25 cellular contexts compared by ENCODE assay signal in genomic region chr9:98907055-98907454, GRCh38. TPM values are rescaled to one million over a fixed set of nuclear protein-coding genes. Genes with fewer than 3 reads are reported as not detected.
DNase-seq lines count a peak whose midpoint lies in the region; ATAC-seq and TF ChIP-seq lines count a peak whose summit lies in the region.
"Had no signal": no experiment of that assay in that cellular context is flagged by ENCODE, and none has a peak within 500 bp of the region (broad histone marks: within the 10 kb centered on the region; RNA-seq: fewer than 3 reads in every experiment).

No MANE protein-coding gene starts in this region.

- DNase-seq in AG10803 (ENCODE audit: low read depth) (peak; percentile 30), body of pancreas (no peak), hepatocyte (ENCODE audit: low spot score) (no peak), gastrocnemius medialis (no peak), WTC11 (ENCODE audit: low spot score) (no peak)
- no peak for DNase-seq in stimulated activated naive B cell treated with anti-CD40 and anti-IgM and Interleukin-4, amounts not matched to agents 10 μg/mL and 1 μg/mL and 100 μg/mL, for 72 hours
- DNase-seq: ACHN; activated CD4-positive, alpha-beta T cell treated with anti-CD3 and anti-CD28 coated beads for 1 hour; CD4-positive, CD25-positive, alpha-beta regulatory T cell; cortex of kidney; hippocampal formation; MM.1S; naive thymus-derived CD4-positive, alpha-beta T cell; NCI-H1436; stimulated activated CD4-positive, alpha-beta T cell treated with anti-CD3 and anti-CD28 coated beads, Interleukin-2, amount 100 ng/mL, for 48 hours had no signal

- H3K4me1 Mint-ChIP-seq in stimulated activated naive B cell treated with anti-CD40 and anti-IgM and Interleukin-4, amounts not matched to agents 10 μg/mL and 1 μg/mL and 100 μg/mL, for 72 hours: no peaks in the 10 kb centered on the region
- H3K4me1 Mint-ChIP-seq in WTC11: peaks cover 4% of the 10 kb centered on the region
- H3K4me1 Mint-ChIP-seq: CD4-positive, CD25-positive, alpha-beta regulatory T cell; IgD-negative memory B cell; memory B cell; naive thymus-derived CD4-positive, alpha-beta T cell had no signal

- H3K4me3 ChIP-seq in AG10803 (ENCODE audit: low read length) (no peak overlapping the region), body of pancreas (no peak overlapping the region), hepatocyte (no peak overlapping the region), gastrocnemius medialis (no peak overlapping the region)
- H3K4me3 ChIP-seq: skin epidermis had no signal

- WGBS in body of pancreas, 2 donors: 86 to 88% methylated on average over 4 of the region's 4 CpGs
- 85% methylated on average over 4 of the region's 4 CpGs for WGBS in hepatocyte (ENCODE audit: low lambda C conversion rate, missing lambda C conversion rate)

- H3K4me3 Mint-ChIP-seq in stimulated activated naive B cell treated with anti-CD40 and anti-IgM and Interleukin-4, amounts not matched to agents 10 μg/mL and 1 μg/mL and 100 μg/mL, for 72 hours: no peak overlapping the region
- no peak overlapping the region for H3K4me3 Mint-ChIP-seq in WTC11
- H3K4me3 Mint-ChIP-seq: activated T-helper 1 cell treated with anti-CD3 and anti-CD28 coated beads, Interleukin-12 subunit alpha, Interleukin-12 subunit beta, Interleukin-2, Interleukin-4 antibody, amounts not matched to agents 30 ng/mL and 10 ng/mL and 1 ng/mL, durations not matched to agents 14 hours and 24 hours and 36 hours; CD4-positive, CD25-positive, alpha-beta regulatory T cell; IgD-negative memory B cell; memory B cell; naive thymus-derived CD4-positive, alpha-beta T cell; stimulated activated naive CD8-positive, alpha-beta T cell treated with anti-CD3 and anti-CD28 coated beads, Interleukin-15, Interleukin-2, amounts not matched to agents 100 ng/mL and 50 ng/mL, for 24 hours had no signal

- POLR2A ChIA-PET in WTC11 (lab: Charles Lee): no interaction called here

- H3K27ac Mint-ChIP-seq in stimulated activated naive B cell treated with anti-CD40 and anti-IgM and Interleukin-4, amounts not matched to agents 10 μg/mL and 1 μg/mL and 100 μg/mL, for 72 hours: no peak overlapping the region
- H3K27ac Mint-ChIP-seq in WTC11: no peak overlapping the region
- H3K27ac Mint-ChIP-seq: activated naive CD4-positive, alpha-beta T cell treated with anti-CD3 and anti-CD28 coated beads, Interleukin-2, amount 50 U/mL, for 72 hours; activated T-helper 1 cell treated with anti-CD3 and anti-CD28 coated beads, Interleukin-12 subunit alpha, Interleukin-12 subunit beta, Interleukin-2, Interleukin-4 antibody, amounts not matched to agents 30 ng/mL and 10 ng/mL and 1 ng/mL, durations not matched to agents 14 hours and 24 hours and 36 hours; IgD-negative memory B cell; memory B cell; naive thymus-derived CD4-positive, alpha-beta T cell; stimulated activated naive CD8-positive, alpha-beta T cell treated with anti-CD3 and anti-CD28 coated beads, Interleukin-15, Interleukin-2, amounts not matched to agents 100 ng/mL and 50 ng/mL, for 24 hours had no signal

- H4K20me1 ChIP-seq in hepatocyte (ENCODE audit: insufficient read depth, poor library complexity, severe bottlenecking): no peaks in the 10 kb centered on the region

- H2AFZ ChIP-seq in hepatocyte: no peak overlapping the region

- TF ChIP-seq POLR2A in body of pancreas (IDR thresholded peaks at IDR 0.05): no peak
- TF ChIP-seq POLR2A in gastrocnemius medialis (IDR thresholded peaks at IDR 0.05): no peak

- H3K9me3 Mint-ChIP-seq in stimulated activated naive B cell treated with anti-CD40 and anti-IgM and Interleukin-4, amounts not matched to agents 10 μg/mL and 1 μg/mL and 100 μg/mL, for 72 hours: no peaks in the 10 kb centered on the region
- H3K9me3 Mint-ChIP-seq in WTC11: no peaks in the 10 kb centered on the region
- H3K9me3 Mint-ChIP-seq: activated naive CD4-positive, alpha-beta T cell treated with anti-CD3 and anti-CD28 coated beads, Interleukin-2, amount 50 U/mL, for 72 hours; activated T-helper 1 cell treated with anti-CD3 and anti-CD28 coated beads, Interleukin-12 subunit alpha, Interleukin-12 subunit beta, Interleukin-2, Interleukin-4 antibody, amounts not matched to agents 30 ng/mL and 10 ng/mL and 1 ng/mL, durations not matched to agents 14 hours and 24 hours and 36 hours; memory B cell; stimulated activated naive CD8-positive, alpha-beta T cell treated with anti-CD3 and anti-CD28 coated beads, Interleukin-15, Interleukin-2, amounts not matched to agents 100 ng/mL and 50 ng/mL, for 24 hours had no signal

- no peak for TF ChIP-seq CTCF in AG10803 (conservative IDR thresholded peaks at IDR 0.05; ENCODE audit: low read length)
- TF ChIP-seq CTCF in body of pancreas (IDR thresholded peaks at IDR 0.05): no peak
- TF ChIP-seq CTCF in hepatocyte (IDR thresholded peaks at IDR 0.05; ENCODE audit: poor library complexity): no peak
- TF ChIP-seq CTCF in gastrocnemius medialis (IDR thresholded peaks at IDR 0.05 in 4 of 5, conservative IDR thresholded peaks at IDR 0.05 in 1 of 5): no peak
- no peak for TF ChIP-seq CTCF in WTC11 (IDR thresholded peaks at IDR 0.05)

- H3K27me3 ChIP-seq in body of pancreas: no peaks in the 10 kb centered on the region
- no peaks in the 10 kb centered on the region for H3K27me3 ChIP-seq in hepatocyte
- no peaks in the 10 kb centered on the region for H3K27me3 ChIP-seq in gastrocnemius medialis

- CTCF ChIA-PET in WTC11 (lab: Charles Lee): no interaction called here

- H3K36me3 ChIP-seq in body of pancreas (replicated peaks in 1 of 2; ENCODE audit: insufficient read depth in 1 of 2, low read depth in 2 of 2) (no peaks in the 10 kb centered on the region), hepatocyte (replicated peaks; ENCODE audit: insufficient read depth, low read depth) (no peaks in the 10 kb centered on the region), gastrocnemius medialis (no peaks in the 10 kb centered on the region)

- H3K79me2 ChIP-seq in hepatocyte: no peaks in the 10 kb centered on the region

- H3K27ac ChIP-seq in body of pancreas (no peak overlapping the region), hepatocyte (peak overlapping the region; percentile 59), gastrocnemius medialis (peak overlapping the region; percentile 18 to 72 (median 57))
- H3K27ac ChIP-seq: HL-60 had no signal

- H3K4me1 ChIP-seq in body of pancreas (peaks cover 45% of the 10 kb centered on the region), hepatocyte (ENCODE audit: insufficient read depth) (peaks cover 11% of the 10 kb centered on the region), gastrocnemius medialis (peaks cover 0 to 20% of the 10 kb centered on the region in 2 donors)

- H3K9me3 ChIP-seq in body of pancreas (no peaks in the 10 kb centered on the region), hepatocyte (ENCODE audit: low read depth) (no peaks in the 10 kb centered on the region), gastrocnemius medialis (no peaks in the 10 kb centered on the region)

- no peaks in the 10 kb centered on the region for H3K36me3 Mint-ChIP-seq in stimulated activated naive B cell treated with anti-CD40 and anti-IgM and Interleukin-4, amounts not matched to agents 10 μg/mL and 1 μg/mL and 100 μg/mL, for 72 hours
- no peaks in the 10 kb centered on the region for H3K36me3 Mint-ChIP-seq in WTC11
- H3K36me3 Mint-ChIP-seq: activated naive CD4-positive, alpha-beta T cell treated with anti-CD3 and anti-CD28 coated beads, Interleukin-2, amount 50 U/mL, for 72 hours; CD4-positive, CD25-positive, alpha-beta regulatory T cell; IgD-negative memory B cell; memory B cell; naive thymus-derived CD4-positive, alpha-beta T cell had no signal

- no peaks in the 10 kb centered on the region for H3K9me2 ChIP-seq in hepatocyte (replicated peaks; ENCODE audit: insufficient read depth)

- H3K27me3 Mint-ChIP-seq in stimulated activated naive B cell treated with anti-CD40 and anti-IgM and Interleukin-4, amounts not matched to agents 10 μg/mL and 1 μg/mL and 100 μg/mL, for 72 hours: peaks cover 6 to 24% of the 10 kb centered on the region in 2 donors
- H3K27me3 Mint-ChIP-seq in WTC11 (ENCODE audit: low read depth): no peaks in the 10 kb centered on the region
- H3K27me3 Mint-ChIP-seq: stimulated activated naive CD8-positive, alpha-beta T cell treated with anti-CD3 and anti-CD28 coated beads, Interleukin-15, Interleukin-2, amounts not matched to agents 100 ng/mL and 50 ng/mL, for 24 hours had no signal

- in situ Hi-C loops in gastrocnemius medialis (cut with MboI; ENCODE audit: low sequenced_read_pairs in 4 of 4): no loop called here

- ATAC-seq in body of pancreas (peak; percentile 36), gastrocnemius medialis (peak in 1 of 2 donors; percentile 40), GM21515 (IDR thresholded peaks at IDR 0.05; ENCODE audit: unreplicated experiment) (no peak), HG02885 (IDR thresholded peaks at IDR 0.05; ENCODE audit: poor library complexity, unreplicated experiment) (no peak), WTC11 (no peak)
- no peak for ATAC-seq in stimulated activated naive B cell treated with anti-CD40 and anti-IgM and Interleukin-4, amounts not matched to agents 10 μg/mL and 1 μg/mL and 100 μg/mL, for 72 hours (replicated peaks)
- ATAC-seq: activated naive CD4-positive, alpha-beta T cell treated with anti-CD3 and anti-CD28 coated beads, Interleukin-2, amount 50 U/mL, for 72 hours; naive thymus-derived CD4-positive, alpha-beta T cell had no signal

- intact Hi-C loops in body of pancreas (cut with DNase I): no loop called here
- intact Hi-C loops in gastrocnemius medialis (cut with DNase I; ENCODE audit: low total_unique reads): no loop called here

- no peak overlapping the region for H3K4me2 ChIP-seq in hepatocyte

TF ChIP-seq in WTC11, 78 proteins besides CTCF, POLR2A, EP300 and RAD21 (continues in another document):
- TF ChIP-seq ZNF671 (CRISPR knock-in tag; IDR thresholded peaks at IDR 0.05) (no peak), MXD4 (CRISPR knock-in tag; IDR thresholded peaks at IDR 0.05; ENCODE audit: borderline replicate concordance) (no peak), NR3C1 (CRISPR knock-in tag; conservative IDR thresholded peaks at IDR 0.05; ENCODE audit: low read depth) (no peak), SP1 (CRISPR knock-in tag; conservative IDR thresholded peaks at IDR 0.05) (no peak), ZNF138 (CRISPR knock-in tag; conservative IDR thresholded peaks at IDR 0.05) (no peak), CREB1 (CRISPR knock-in tag; IDR thresholded peaks at IDR 0.05) (no peak)
- TF ChIP-seq, protein P1, sequence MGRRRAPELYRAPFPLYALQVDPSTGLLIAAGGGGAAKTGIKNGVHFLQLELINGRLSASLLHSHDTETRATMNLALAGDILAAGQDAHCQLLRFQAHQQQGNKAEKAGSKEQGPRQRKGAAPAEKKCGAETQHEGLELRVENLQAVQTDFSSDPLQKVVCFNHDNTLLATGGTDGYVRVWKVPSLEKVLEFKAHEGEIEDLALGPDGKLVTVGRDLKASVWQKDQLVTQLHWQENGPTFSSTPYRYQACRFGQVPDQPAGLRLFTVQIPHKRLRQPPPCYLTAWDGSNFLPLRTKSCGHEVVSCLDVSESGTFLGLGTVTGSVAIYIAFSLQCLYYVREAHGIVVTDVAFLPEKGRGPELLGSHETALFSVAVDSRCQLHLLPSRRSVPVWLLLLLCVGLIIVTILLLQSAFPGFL (CRISPR knock-in tag; IDR thresholded peaks at IDR 0.05; ENCODE audit: borderline replicate concordance): no peak

RNA-seq across cellular contexts. Expression of gene COL15A1, which starts 36.7 kb away (rescaled TPM):
- 10 to 100 TPM in 1 of 2 donors, 1 to 10 TPM in 1; 6.7 to 55.4 TPM for total RNA-seq in body of pancreas
- total RNA-seq in hepatocyte: 105 and 106 TPM in 2 replicates
- polyA plus RNA-seq in hepatocyte: 87.2 and 97.6 TPM in 2 replicates
- 1 to 10 TPM; 4.0 to 7.8 (median 6.8) TPM for total RNA-seq in gastrocnemius medialis
- total RNA-seq in WTC11 (2021): 0.22 to 0.44 TPM (median 0.39 TPM) in 3 replicates
- total RNA-seq: CD4-positive, CD25-positive, alpha-beta regulatory T cell; G401 had no signal
- polyA plus RNA-seq: naive thymus-derived CD4-positive, alpha-beta T cell had no signal

Comparison
In these comparisons a context has a peak if more than half of its experiments do, and no peak if none do; other contexts are left out.
1. H3K27ac ChIP-seq: peak in hepatocyte (single experiment) and gastrocnemius medialis (4 of 4); none in body of pancreas (0 of 4).